1 cellular context compared by ENCODE assay signal in genomic region chr22:45441158-45441557, GRCh38.
TF ChIP-seq lines count a peak whose summit lies in the region.

No MANE protein-coding gene starts in this region.

TF ChIP-seq in H1, 55 proteins besides CTCF, POLR2A, EP300 and RAD21:
- peak; percentile 66 for TF ChIP-seq MAX (IDR thresholded peaks at IDR 0.05)
- TF ChIP-seq TCF12 (IDR thresholded peaks at IDR 0.05; ENCODE audit: low read depth, low read length): peak; percentile 69; the same call in 1 of the 2 replicates
- TF ChIP-seq CTBP2 (IDR thresholded peaks at IDR 0.05; ENCODE audit: borderline replicate concordance, insufficient read depth, insufficient read length, low read length): no peak
- TF ChIP-seq SIX5 (IDR thresholded peaks at IDR 0.05; ENCODE audit: low read depth, low read length): no peak
- TF ChIP-seq POU5F1 (IDR thresholded peaks at IDR 0.05; ENCODE audit: low read depth, low read length): no peak
- peak in 1 of 2 experiments; percentile 58; a peak in 1 of 4 replicates for TF ChIP-seq SIN3A (conservative IDR thresholded peaks at IDR 0.05 in 1 of 2, IDR thresholded peaks at IDR 0.05 in 1 of 2; ENCODE audit: low read depth in 1 of 2, low read length in 2 of 2)
